ENCODE assay signal across 8 cellular contexts in the genomic region with DNA sequence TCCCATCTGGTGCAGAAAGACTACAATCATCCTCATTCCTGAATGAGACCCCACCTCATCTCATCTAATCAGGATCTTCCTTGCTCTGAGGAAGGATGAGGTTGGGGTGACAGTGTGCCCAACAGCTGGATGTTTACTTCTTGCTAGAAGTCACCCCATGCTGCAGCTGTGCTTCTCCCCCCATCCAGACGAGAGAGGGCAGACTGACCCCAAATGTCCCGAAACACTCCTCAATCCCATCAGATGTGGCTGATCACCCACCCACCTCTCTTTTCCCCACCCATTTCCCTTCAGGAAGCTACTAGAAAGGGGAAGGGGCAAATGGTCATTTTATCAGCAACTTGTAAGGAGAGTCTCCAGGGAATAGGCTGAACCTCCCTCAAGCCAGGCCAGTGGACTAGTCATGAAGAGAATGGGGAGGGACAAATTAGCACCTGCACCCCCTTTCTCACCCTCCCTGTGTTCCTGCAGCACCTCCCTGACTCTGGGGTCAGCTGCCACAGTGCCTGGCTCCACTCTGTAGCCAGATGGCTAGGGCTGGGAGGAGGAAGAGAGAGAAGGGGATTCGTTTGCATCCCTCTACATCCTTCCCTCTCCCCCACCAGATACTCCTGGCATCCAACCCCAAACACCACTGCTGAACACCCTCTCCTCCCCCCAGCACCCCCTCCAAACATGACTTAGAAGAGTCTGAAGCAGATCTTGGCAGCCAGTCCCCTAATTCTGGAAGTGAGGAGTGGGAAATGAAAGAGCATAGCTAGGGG. TPM values are rescaled to one million over a fixed set of nuclear protein-coding genes. Genes with fewer than 3 reads are reported as not detected.
DNase-seq lines count a peak whose midpoint lies in the region; ATAC-seq and TF ChIP-seq lines count a peak whose summit lies in the region.

No MANE protein-coding gene starts in this region.

- peaks cover 25% of the 10 kb centered on the region for H3K27me3 Mint-ChIP-seq in glutamatergic neuron (ENCODE audit: unreplicated experiment)

- H3K9me3 Mint-ChIP-seq in glutamatergic neuron (ENCODE audit: unreplicated experiment): peaks cover 14% of the 10 kb centered on the region

- peak overlapping the region in 18 of 21 experiments; percentile 4 to 97 (median 85) for H3K27ac ChIP-seq in skin epidermis

- H3K4me3 Mint-ChIP-seq in glutamatergic neuron (ENCODE audit: unreplicated experiment): peak overlapping the region; percentile 98

- H3K27me3 ChIP-seq in H7 (ENCODE audit: control insufficient read depth, insufficient read depth, low read length): no peaks in the 10 kb centered on the region

- DNase-seq in H7: peak; percentile 40
- peak; percentile 41 for DNase-seq in glutamatergic neuron
- DNase-seq in NCI-H1092 treated with DMSO at 0.1 percent for 48 hours (lab: John Stamatoyannopoulos, UW): no peak

- no peaks in the 10 kb centered on the region for H3K36me3 Mint-ChIP-seq in glutamatergic neuron (ENCODE audit: unreplicated experiment)

- H3K27ac Mint-ChIP-seq in glutamatergic neuron (ENCODE audit: unreplicated experiment): peak overlapping the region; percentile 95

- TF ChIP-seq CTCF in WI38 (IDR thresholded peaks at IDR 0.05; ENCODE audit: low read depth, low read length): no peak
- TF ChIP-seq CTCF in glutamatergic neuron (IDR thresholded peaks at IDR 0.05; ENCODE audit: partially characterized antibody, unreplicated experiment): no peak

- no peaks in the 10 kb centered on the region; the same call in 1 of the 2 replicates for H3K36me3 ChIP-seq in H7 (replicated peaks; ENCODE audit: control insufficient read depth, insufficient read depth, low read length)

- ATAC-seq in GM21723 (IDR thresholded peaks at IDR 0.05; ENCODE audit: unreplicated experiment) (no peak), HG03280 (IDR thresholded peaks at IDR 0.05; ENCODE audit: unreplicated experiment) (no peak), GM19395 (IDR thresholded peaks at IDR 0.05; ENCODE audit: unreplicated experiment) (no peak)

- H3K4me3 ChIP-seq in H7 (ENCODE audit: insufficient read depth, low read depth, low read length) (no peak overlapping the region), WI38 (ENCODE audit: low read depth, low read length) (peak overlapping the region; percentile 84), skin epidermis (peak overlapping the region in 2 of 7 experiments; percentile 11 to 74)

- H3K4me1 Mint-ChIP-seq in glutamatergic neuron (ENCODE audit: low read depth, unreplicated experiment): peaks cover 39% of the 10 kb centered on the region

RNA-seq across cellular contexts. Expression of a gene that starts 2.8 kb away (rescaled TPM):
- total RNA-seq in H7 (2014; rRNA removed; shearing (Covaris generic)): 23.6 and 24.6 TPM in 2 replicates
- 196 TPM for total RNA-seq in glutamatergic neuron (ENCODE audit: unreplicated experiment)

RNA-seq across cellular contexts. Expression of a gene that starts 12.9 kb away (rescaled TPM):
- 959 and 1,061 TPM in 2 replicates for total RNA-seq in H7 (2014; rRNA removed; shearing (Covaris generic))
- 735 TPM for total RNA-seq in glutamatergic neuron (ENCODE audit: unreplicated experiment)

RNA-seq across cellular contexts. Expression of a gene that starts 55.2 kb away (rescaled TPM):
- total RNA-seq in H7 (2014; rRNA removed; shearing (Covaris generic)): 167 and 189 TPM in 2 replicates
- total RNA-seq in glutamatergic neuron (ENCODE audit: unreplicated experiment): 180 TPM
